30 cellular contexts compared by ENCODE assay signal in the genomic region with DNA sequence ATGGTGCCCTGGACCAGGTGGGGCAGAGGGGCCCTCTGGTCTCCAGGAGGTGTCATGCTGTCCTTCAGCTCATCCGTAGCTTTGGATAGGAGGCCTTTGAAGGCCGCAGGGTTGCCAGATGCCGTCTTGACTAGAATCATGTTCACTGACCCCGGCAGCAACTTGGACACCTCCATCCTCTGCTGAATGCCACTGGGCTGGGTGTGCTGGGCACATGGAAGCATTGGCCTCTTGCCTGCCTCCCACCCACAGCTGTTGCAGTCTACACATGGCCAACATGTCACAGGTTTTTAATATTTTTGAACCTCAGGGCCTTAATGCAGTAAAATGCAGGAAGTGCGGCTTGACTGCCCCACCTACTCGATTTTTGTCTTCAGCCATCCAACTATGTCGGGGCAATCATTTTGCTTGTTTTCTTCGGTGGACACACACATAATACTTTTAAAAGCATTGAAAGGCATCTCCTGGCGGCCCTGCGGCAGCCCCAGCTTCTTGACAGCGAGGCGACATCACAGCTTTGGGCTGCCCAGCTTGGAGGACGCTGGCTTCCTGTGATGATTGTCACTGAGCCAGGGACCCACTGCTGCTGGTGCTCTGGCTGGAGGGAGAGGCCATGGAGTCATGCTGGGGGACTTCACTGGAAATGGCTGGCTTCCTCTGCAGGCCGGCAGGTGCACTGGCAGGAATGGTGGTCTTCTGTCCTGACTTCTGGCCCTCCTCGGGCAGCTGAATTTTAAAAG.
"Had no signal": no experiment of that assay in that cellular context is flagged by ENCODE, and none has a peak within 500 bp of the region (broad histone marks: within the 10 kb centered on the region; RNA-seq: fewer than 3 reads in every experiment).

No MANE protein-coding gene starts in this region.

- H3K9me3 Mint-ChIP-seq: activated CD4-positive, alpha-beta memory T cell treated with anti-CD3 and anti-CD28 coated beads for 36 hours; activated CD4-positive, alpha-beta T cell treated with anti-CD3 and anti-CD28 coated beads, Interleukin-2, amount 10 ng/mL, durations not matched to agents 24 days and 14 days; activated naive CD4-positive, alpha-beta T cell treated with anti-CD3 and anti-CD28 coated beads, Interleukin-2, amount 50 U/mL, for 72 hours; activated T-cell treated with anti-CD3 and anti-CD28 coated beads, Interleukin-2, amount 50 U/mL, for 24 hours; mesothelial cell of epicardium; neural crest cell; stimulated activated naive B cell treated with anti-CD40 and anti-IgM and Interleukin-4, amounts not matched to agents 10 μg/mL and 1 μg/mL and 100 μg/mL, for 72 hours had no signal

- DNase-seq: activated CD4-positive, alpha-beta memory T cell treated with anti-CD3 and anti-CD28 coated beads for 36 hours; activated CD4-positive, alpha-beta T cell treated with anti-CD3 and anti-CD28 coated beads, Interleukin-2, amount 10 ng/mL, durations not matched to agents 24 days and 14 days; activated CD4-positive, CD25-positive, alpha-beta regulatory T cell treated with anti-CD3 and anti-CD28 coated beads, Interleukin-2, amount 50 U/mL, for 72 hours; activated CD8-positive, alpha-beta memory T cell treated with anti-CD3 and anti-CD28 coated beads, Interleukin-2, amount 50 U/mL, for 48 hours; activated naive CD4-positive, alpha-beta T cell; activated T-cell treated with anti-CD3 and anti-CD28 coated beads, Interleukin-2, amount 50 U/mL, for 24 hours; aorta; body of pancreas; dermis blood vessel endothelial cell; effector CD8-positive, alpha-beta T cell; gastrocnemius medialis; glutamatergic neuron; kidney; retina; small intestine; stimulated activated CD4-positive, alpha-beta T cell treated with anti-CD3 and anti-CD28 coated beads, Interleukin-4, amount 100 ng/mL, for 4 hours; stimulated activated CD8-positive, alpha-beta memory T cell treated with anti-CD3 and anti-CD28 coated beads, Interleukin-4, amount 100 ng/mL, for 48 hours; stimulated activated naive B cell treated with anti-CD40 and anti-IgM and Interleukin-4, amounts not matched to agents 10 μg/mL and 1 μg/mL and 100 μg/mL, for 72 hours; stomach; T-helper 2 cell; thyroid gland; upper lobe of left lung had no signal

- H2AFZ ChIP-seq: hepatocyte had no signal

- ATAC-seq: activated naive CD4-positive, alpha-beta T cell treated with anti-CD3 and anti-CD28 coated beads, Interleukin-2, amount 50 U/mL, for 72 hours; body of pancreas; gastrocnemius medialis; naive thymus-derived CD8-positive, alpha-beta T cell; sciatic nerve; stimulated activated naive B cell treated with anti-CD40 and anti-IgM and Interleukin-4, amounts not matched to agents 10 μg/mL and 1 μg/mL and 100 μg/mL, for 72 hours had no signal

- H3K4me3 Mint-ChIP-seq: activated CD4-positive, alpha-beta memory T cell treated with anti-CD3 and anti-CD28 coated beads for 36 hours; activated CD4-positive, alpha-beta T cell treated with anti-CD3 and anti-CD28 coated beads, Interleukin-2, amount 10 ng/mL, durations not matched to agents 24 days and 14 days; activated T-cell treated with anti-CD3 and anti-CD28 coated beads, Interleukin-2, amount 50 U/mL, for 24 hours; mesothelial cell of epicardium; neural crest cell; stimulated activated naive B cell treated with anti-CD40 and anti-IgM and Interleukin-4, amounts not matched to agents 10 μg/mL and 1 μg/mL and 100 μg/mL, for 72 hours had no signal

- H3K4me2 ChIP-seq: hepatocyte had no signal

- H3K36me3 Mint-ChIP-seq: activated CD4-positive, alpha-beta memory T cell treated with anti-CD3 and anti-CD28 coated beads for 36 hours; activated naive CD4-positive, alpha-beta T cell treated with anti-CD3 and anti-CD28 coated beads, Interleukin-2, amount 50 U/mL, for 72 hours; mesothelial cell of epicardium; naive thymus-derived CD8-positive, alpha-beta T cell; stimulated activated naive B cell treated with anti-CD40 and anti-IgM and Interleukin-4, amounts not matched to agents 10 μg/mL and 1 μg/mL and 100 μg/mL, for 72 hours had no signal

- H3K27me3 ChIP-seq: body of pancreas, gastrocnemius medialis, hepatocyte, stomach, thyroid gland, upper lobe of left lung, vagina had no signal

- H3K27me3 Mint-ChIP-seq: activated CD4-positive, alpha-beta memory T cell treated with anti-CD3 and anti-CD28 coated beads for 36 hours; activated CD4-positive, alpha-beta T cell treated with anti-CD3 and anti-CD28 coated beads, Interleukin-2, amount 10 ng/mL, durations not matched to agents 24 days and 14 days; activated T-cell treated with anti-CD3 and anti-CD28 coated beads, Interleukin-2, amount 50 U/mL, for 24 hours; naive thymus-derived CD8-positive, alpha-beta T cell; progenitor cell of endocrine pancreas; stimulated activated naive B cell treated with anti-CD40 and anti-IgM and Interleukin-4, amounts not matched to agents 10 μg/mL and 1 μg/mL and 100 μg/mL, for 72 hours had no signal

- H3K27ac Mint-ChIP-seq: activated CD4-positive, alpha-beta memory T cell treated with anti-CD3 and anti-CD28 coated beads for 36 hours; activated T-cell treated with anti-CD3 and anti-CD28 coated beads, Interleukin-2, amount 50 U/mL, for 24 hours; mesothelial cell of epicardium; progenitor cell of endocrine pancreas; stimulated activated naive B cell treated with anti-CD40 and anti-IgM and Interleukin-4, amounts not matched to agents 10 μg/mL and 1 μg/mL and 100 μg/mL, for 72 hours had no signal

- H3K79me2 ChIP-seq: hepatocyte had no signal

- H3K36me3 ChIP-seq: gastrocnemius medialis, stomach, thyroid gland, upper lobe of left lung, vagina had no signal

- H3K27ac ChIP-seq: body of pancreas, hepatocyte, stomach, thyroid gland, upper lobe of left lung, vagina had no signal

- H3K9me3 ChIP-seq: body of pancreas, gastrocnemius medialis, stomach, thyroid gland, upper lobe of left lung, vagina had no signal

- H3K4me3 ChIP-seq: body of pancreas, gastrocnemius medialis, hepatocyte, stomach, thyroid gland, upper lobe of left lung, vagina had no signal
